Comparison of ENCODE assay signal across 10 cellular contexts in genomic region chr12:106113446-106114083, GRCh38. TPM values are rescaled to one million over a fixed set of nuclear protein-coding genes. Genes with fewer than 3 reads are reported as not detected.
DNase-seq lines count a peak whose midpoint lies in the region; ATAC-seq and TF ChIP-seq lines count a peak whose summit lies in the region.
"Had no signal": no experiment of that assay in that cellular context is flagged by ENCODE, and none has a peak within 500 bp of the region (broad histone marks: within the 10 kb centered on the region; RNA-seq: fewer than 3 reads in every experiment).

No MANE protein-coding gene starts in this region.

- CTCF ChIA-PET in activated naive CD4-positive, alpha-beta T cell treated with anti-CD3 and anti-CD28 coated beads, Interleukin-2, amount 10 ng/mL, durations not matched to agents 7 days and 5 days (lab: Charles Lee), result interaction anchor here (1.7 kb wide), 1 partner anchor 23 kb away, joined by 3 read pairs; no protein-coding TSS in a partner anchor

- peaks cover 23% of the 10 kb centered on the region for H3K27me3 Mint-ChIP-seq in central memory CD8-positive, alpha-beta T cell
- H3K27me3 Mint-ChIP-seq in activated naive CD4-positive, alpha-beta T cell treated with anti-CD3 and anti-CD28 coated beads, Interleukin-2, amount 10 ng/mL, durations not matched to agents 7 days and 5 days, result peaks cover 23% of the 10 kb centered on the region

- DNase-seq in NCI-H2029 (lab: John Stamatoyannopoulos, UW), result peak; percentile 17
- no peak for DNase-seq in NCI-H2029 treated with DMSO at 0.1 percent for 48 hours (lab: John Stamatoyannopoulos, UW)
- no peak for DNase-seq in central memory CD8-positive, alpha-beta T cell (ENCODE audit: low spot score in 2 of 2)
- no peak for DNase-seq in mesendoderm
- DNase-seq in thoracic aorta (ENCODE audit: low spot score), result no peak
- no peak for DNase-seq in activated naive CD4-positive, alpha-beta T cell treated with anti-CD3 and anti-CD28 coated beads, Interleukin-2, amount 10 ng/mL, durations not matched to agents 7 days and 5 days
- no peak for DNase-seq in iPS-NIHi11 (ENCODE audit: low spot score)
- DNase-seq: body of pancreas, NCI-H1048 had no signal

- H3K4me3 ChIP-seq in mesendoderm (ENCODE audit: low read length) (no peak overlapping the region), thoracic aorta (no peak overlapping the region)
- H3K4me3 ChIP-seq: body of pancreas had no signal

- ATAC-seq in central memory CD8-positive, alpha-beta T cell (replicated peaks; ENCODE audit: extremely low read depth, poor library complexity, severe bottlenecking), result peak; percentile 52
- no peak for ATAC-seq in thoracic aorta (ENCODE audit: insufficient number of reproducible peaks, low FRiP score, low read depth)
- ATAC-seq in HG02840 (IDR thresholded peaks at IDR 0.05; ENCODE audit: low FRiP score, unreplicated experiment), result no peak
- ATAC-seq: body of pancreas had no signal

- H2BK15ac ChIP-seq in mesendoderm (replicated peaks; ENCODE audit: low read depth), result no peak overlapping the region

- H3K9me3 Mint-ChIP-seq in central memory CD8-positive, alpha-beta T cell, result no peaks in the 10 kb centered on the region
- H3K9me3 Mint-ChIP-seq in activated naive CD4-positive, alpha-beta T cell treated with anti-CD3 and anti-CD28 coated beads, Interleukin-2, amount 10 ng/mL, durations not matched to agents 7 days and 5 days, result no peaks in the 10 kb centered on the region

- H3K27ac ChIP-seq in mesendoderm (ENCODE audit: low read depth, low read length) (no peak overlapping the region), thoracic aorta (peak overlapping the region; percentile 81 to 88)
- H3K27ac ChIP-seq: body of pancreas had no signal

- no peak overlapping the region for H2BK120ac ChIP-seq in mesendoderm (ENCODE audit: low read depth, low read length)

- no peaks in the 10 kb centered on the region for H3K4me1 Mint-ChIP-seq in central memory CD8-positive, alpha-beta T cell
- no peaks in the 10 kb centered on the region for H3K4me1 Mint-ChIP-seq in activated naive CD4-positive, alpha-beta T cell treated with anti-CD3 and anti-CD28 coated beads, Interleukin-2, amount 10 ng/mL, durations not matched to agents 7 days and 5 days

- peak overlapping the region; percentile 39 for H3K18ac ChIP-seq in mesendoderm (ENCODE audit: low read length)

- no peak overlapping the region for H4K5ac ChIP-seq in mesendoderm (ENCODE audit: low read length)

- no peak overlapping the region for H2AK5ac ChIP-seq in mesendoderm (ENCODE audit: low read length)

- H2BK5ac ChIP-seq in mesendoderm (ENCODE audit: low read length), result no peak overlapping the region

- no peak overlapping the region for H4K8ac ChIP-seq in mesendoderm (ENCODE audit: low read depth, low read length)

- peaks cover 20% of the 10 kb centered on the region for H3K4me1 ChIP-seq in mesendoderm (ENCODE audit: control insufficient read depth, low read depth, low read length)
- peaks cover 48 to 85% of the 10 kb centered on the region in 2 donors for H3K4me1 ChIP-seq in thoracic aorta (ENCODE audit: control insufficient read depth in 1 of 2, low read depth in 2 of 2)

- H3K79me2 ChIP-seq in mesendoderm (ENCODE audit: control insufficient read depth, insufficient read depth, low read length), result peaks cover 89% of the 10 kb centered on the region

- H3K27me3 ChIP-seq in mesendoderm (ENCODE audit: insufficient read depth, low read length, poor library complexity) (no peaks in the 10 kb centered on the region), thoracic aorta (replicated peaks; ENCODE audit: insufficient read depth) (no peaks in the 10 kb centered on the region)
- H3K27me3 ChIP-seq: body of pancreas had no signal

- H3K23ac ChIP-seq in mesendoderm (ENCODE audit: low read length), result no peak overlapping the region

- WGBS in mesendoderm (ENCODE audit: extremely low coverage, insufficient coverage, low lambda C conversion rate), result no CpG with 5 or more reads among the region's 6 CpGs

- no peak overlapping the region for H3K56ac ChIP-seq in mesendoderm (ENCODE audit: low read length)

- no peaks in the 10 kb centered on the region for H3K36me3 ChIP-seq in mesendoderm (ENCODE audit: control insufficient read depth, insufficient read depth, low read length)
- H3K36me3 ChIP-seq in thoracic aorta, result no peaks in the 10 kb centered on the region

- H3K4me3 Mint-ChIP-seq in central memory CD8-positive, alpha-beta T cell, result no peak overlapping the region
- H3K4me3 Mint-ChIP-seq in activated naive CD4-positive, alpha-beta T cell treated with anti-CD3 and anti-CD28 coated beads, Interleukin-2, amount 10 ng/mL, durations not matched to agents 7 days and 5 days, result no peak overlapping the region

- no peak for TF ChIP-seq CTCF in thoracic aorta (IDR thresholded peaks at IDR 0.05)

- no peak overlapping the region for H3K4me2 ChIP-seq in mesendoderm (ENCODE audit: low read length)

- H3K27ac Mint-ChIP-seq in central memory CD8-positive, alpha-beta T cell (ENCODE audit: low read depth), result no peak overlapping the region
- no peak overlapping the region for H3K27ac Mint-ChIP-seq in activated naive CD4-positive, alpha-beta T cell treated with anti-CD3 and anti-CD28 coated beads, Interleukin-2, amount 10 ng/mL, durations not matched to agents 7 days and 5 days

- no peak overlapping the region for H3K4ac ChIP-seq in mesendoderm (ENCODE audit: low read depth, low read length)

- H3K9ac ChIP-seq in mesendoderm (ENCODE audit: low read length), result no peak overlapping the region

- peaks cover 24% of the 10 kb centered on the region for H3K79me1 ChIP-seq in mesendoderm (ENCODE audit: low read length)

- H3K9me3 ChIP-seq in thoracic aorta, result no peaks in the 10 kb centered on the region
- H3K9me3 ChIP-seq: body of pancreas had no signal

- H3K36me3 Mint-ChIP-seq in central memory CD8-positive, alpha-beta T cell (ENCODE audit: insufficient read depth), result no peaks in the 10 kb centered on the region
- H3K36me3 Mint-ChIP-seq in activated naive CD4-positive, alpha-beta T cell treated with anti-CD3 and anti-CD28 coated beads, Interleukin-2, amount 10 ng/mL, durations not matched to agents 7 days and 5 days, result no peaks in the 10 kb centered on the region

RNA-seq across cellular contexts. Expression of gene NUAK1, which starts 25.2 kb away (rescaled TPM):
- 22.4 TPM for polyA plus RNA-seq in mesendoderm (2013, experiment 1 of 2)
- 22.1 TPM for polyA plus RNA-seq in mesendoderm (2013, experiment 2 of 2)
- total RNA-seq in thoracic aorta, result 10 to 100 TPM; 20.0 to 31.4 TPM
